Comparison of ENCODE assay signal across 31 cellular contexts in genomic region chr10:760622-761021, GRCh38.
"Had no signal": no experiment of that assay in that cellular context is flagged by ENCODE, and none has a peak within 500 bp of the region (broad histone marks: within the 10 kb centered on the region; RNA-seq: fewer than 3 reads in every experiment).

No MANE protein-coding gene starts in this region.

- H3K4me3 Mint-ChIP-seq: nephron; neural crest cell; stimulated activated memory B cell treated with anti-CD40 and anti-IgM and Interleukin-4, amounts not matched to agents 10 μg/mL and 1 μg/mL and 100 μg/mL, for 72 hours had no signal

- H3K4me1 Mint-ChIP-seq: nephron, neural crest cell had no signal

- H3K27ac ChIP-seq: lower lobe of right lung, pancreas, prostate gland, sigmoid colon, stomach, testis, thyroid gland, transverse colon, upper lobe of left lung, vagina had no signal

- FAIRE-seq: keratinocyte, pancreas had no signal

- H3K27ac Mint-ChIP-seq: nephron; stimulated activated memory B cell treated with anti-CD40 and anti-IgM and Interleukin-4, amounts not matched to agents 10 μg/mL and 1 μg/mL and 100 μg/mL, for 72 hours had no signal

- H3K9me3 ChIP-seq: pancreas, prostate gland, testis, thyroid gland had no signal

- H3K4me2 ChIP-seq: smooth muscle cell had no signal

- H3K36me3 ChIP-seq: lower lobe of right lung, pancreas, prostate gland, sigmoid colon, stomach, thyroid gland, transverse colon, upper lobe of left lung, vagina had no signal

- H3K4me3 ChIP-seq: lower lobe of right lung, pancreas, prostate gland, sigmoid colon, smooth muscle cell, stomach, testis, thyroid gland, transverse colon, upper lobe of left lung, vagina had no signal

- H3K27me3 ChIP-seq: pancreas, sigmoid colon, stomach, testis, thyroid gland, transverse colon, upper lobe of left lung, vagina had no signal

- H3K4me1 ChIP-seq: lower lobe of right lung, pancreas, prostate gland, sigmoid colon, stomach, testis, thyroid gland, transverse colon, upper lobe of left lung, vagina had no signal

- DNase-seq: hippocampal formation; kidney glomerular epithelial cell; left cardiac atrium; left ventricle myocardium superior; lower lobe of right lung; mammary epithelial cell; mesenchymal stem cell; nucleus accumbens; pancreas; posterior cingulate gyrus; retina; sigmoid colon; stimulated activated CD4-positive, alpha-beta T cell treated with anti-CD3 and anti-CD28 coated beads, Interleukin-1b, Interleukin-23, amount 100 ng/mL, for 48 hours; stimulated activated CD4-positive, alpha-beta T cell treated with anti-CD3 and anti-CD28 coated beads, Interleukin-2, amount 100 ng/mL, for 48 hours; stimulated activated CD4-positive, alpha-beta T cell treated with anti-CD3 and anti-CD28 coated beads, Interleukin-4, amount 100 ng/mL, for 4 hours; stimulated activated CD8-positive, alpha-beta memory T cell treated with anti-CD3 and anti-CD28 coated beads, Interleukin-4, amount 100 ng/mL, for 48 hours; stimulated activated naive CD8-positive, alpha-beta T cell treated with anti-CD3 and anti-CD28 coated beads, Interleukin-15, Interleukin-2, amounts not matched to agents 100 U/mL and 50 U/mL, for 24 hours; stomach; testis; thyroid gland; transverse colon; upper lobe of left lung had no signal

- ATAC-seq: left cardiac atrium; left lobe of liver; left ventricle myocardium superior; lower lobe of right lung; pancreas; right cardiac atrium; stimulated activated memory B cell treated with anti-CD40 and anti-IgM and Interleukin-4, amounts not matched to agents 10 μg/mL and 1 μg/mL and 100 μg/mL, for 72 hours; stimulated activated naive CD8-positive, alpha-beta T cell treated with anti-CD3 and anti-CD28 coated beads, Interleukin-15, Interleukin-2, amounts not matched to agents 100 U/mL and 50 U/mL, for 24 hours had no signal
